Comparison of ENCODE assay signal across 8 cellular contexts in genomic region chr10:29811751-29812427, GRCh38.
DNase-seq lines count a peak whose midpoint lies in the region; ATAC-seq and TF ChIP-seq lines count a peak whose summit lies in the region.

No MANE protein-coding gene starts in this region.

- peak; percentile 71 for ATAC-seq in CD8-positive, alpha-beta T cell
- ATAC-seq in HG03196 (IDR thresholded peaks at IDR 0.05; ENCODE audit: unreplicated experiment) = no peak

- H3K36me3 Mint-ChIP-seq in CD8-positive, alpha-beta T cell = no peaks in the 10 kb centered on the region

- H3K4me2 ChIP-seq in OCI-LY7 (ENCODE audit: low read length) = no peak overlapping the region

- POLR2A ChIA-PET in CD8-positive, alpha-beta T cell (lab: Charles Lee) = no interaction called here
- POLR2A ChIA-PET in OCI-LY7 (lab: Charles Lee) = interaction anchor here (1.0 kb wide), 1 partner anchor 11 kb away, joined by 3 read pairs; no protein-coding TSS in a partner anchor

- H3K9me3 Mint-ChIP-seq in CD8-positive, alpha-beta T cell = no peaks in the 10 kb centered on the region

- no peaks in the 10 kb centered on the region for H3K4me1 ChIP-seq in CD8-positive, alpha-beta T cell (ENCODE audit: insufficient read depth, low read length)
- H3K4me1 ChIP-seq in tibial artery = peaks cover 0 to 48% (median 21%) of the 10 kb centered on the region in 4 donors
- no peaks in the 10 kb centered on the region for H3K4me1 ChIP-seq in OCI-LY7 (ENCODE audit: insufficient read depth, low read length, poor library complexity, severe bottlenecking)

- BruUV-seq in OCI-LY7 (replicated peaks; lab: Mats Ljungman, UMichigan) = no TSS peak

- peak in 1 of 7 experiments; percentile 25 for DNase-seq in CD8-positive, alpha-beta T cell
- peak; percentile 64 for DNase-seq in NCI-H1092 treated with DMSO at 0.1 percent for 48 hours (lab: John Stamatoyannopoulos, UW)
- DNase-seq in brain microvascular endothelial cell = peak; percentile 58
- peak; percentile 87 for DNase-seq in kidney glomerular epithelial cell (lab: John Stamatoyannopoulos, UW)
- peak; percentile 69 to 84 for DNase-seq in tibial artery
- no peak for DNase-seq in NCI-H2227 treated with DMSO at 0.1 percent for 48 hours (lab: John Stamatoyannopoulos, UW)
- no peak for DNase-seq in OCI-LY7 (ENCODE audit: low spot score)

- H3K9me3 ChIP-seq in CD8-positive, alpha-beta T cell (ENCODE audit: low read length) = no peaks in the 10 kb centered on the region
- H3K9me3 ChIP-seq in tibial artery = no peaks in the 10 kb centered on the region
- H3K9me3 ChIP-seq in OCI-LY7 (ENCODE audit: low read length) = no peaks in the 10 kb centered on the region

- CTCF ChIA-PET in CD8-positive, alpha-beta T cell (lab: Charles Lee) = no interaction called here
- CTCF ChIA-PET in OCI-LY7 (lab: Charles Lee; ENCODE audit: unreplicated experiment) = no interaction called here

- H3K4me3 Mint-ChIP-seq in CD8-positive, alpha-beta T cell = no peak overlapping the region

- no peak overlapping the region for H3K4me3 ChIP-seq in CD8-positive, alpha-beta T cell (ENCODE audit: low read depth, low read length)
- H3K4me3 ChIP-seq in brain microvascular endothelial cell (ENCODE audit: low read depth, low read length) (no peak overlapping the region), tibial artery (peak overlapping the region in 1 of 2 donors; percentile 10), OCI-LY7 (ENCODE audit: low read depth, low read length, poor library complexity, severe bottlenecking) (no peak overlapping the region)

- intact Hi-C loops in CD8-positive, alpha-beta T cell (cut with DNase I, micrococcal nuclease) = no loop called here
- intact Hi-C loops in tibial artery (cut with DNase I; ENCODE audit: low total_unique reads) = no loop called here
- intact Hi-C loops in OCI-LY7 (cut with micrococcal nuclease; ENCODE audit: unreplicated experiment) = no loop called here

- H3K27ac ChIP-seq in CD8-positive, alpha-beta T cell (ENCODE audit: low read depth, low read length) = no peak overlapping the region
- H3K27ac ChIP-seq in brain microvascular endothelial cell (peak overlapping the region; percentile 36), tibial artery (peak overlapping the region; percentile 79 to 89), OCI-LY7 (ENCODE audit: low read depth, low read length, poor library complexity, severe bottlenecking) (no peak overlapping the region)

- H3K36me3 ChIP-seq in CD8-positive, alpha-beta T cell (ENCODE audit: insufficient read depth, low read length) = no peaks in the 10 kb centered on the region
- no peaks in the 10 kb centered on the region for H3K36me3 ChIP-seq in brain microvascular endothelial cell (replicated peaks)
- H3K36me3 ChIP-seq in tibial artery = no peaks in the 10 kb centered on the region
- H3K36me3 ChIP-seq in OCI-LY7 (ENCODE audit: insufficient read depth, low read length) = no peaks in the 10 kb centered on the region

- H2AFZ ChIP-seq in OCI-LY7 (ENCODE audit: low read length) = no peak overlapping the region

- no peak for TF ChIP-seq CTCF in CD8-positive, alpha-beta T cell (IDR thresholded peaks at IDR 0.05)
- no peak for TF ChIP-seq CTCF in brain microvascular endothelial cell (IDR thresholded peaks at IDR 0.05; ENCODE audit: low read depth, low read length, missing control alignments)
- no peak for TF ChIP-seq CTCF in tibial artery (IDR thresholded peaks at IDR 0.05)
- TF ChIP-seq CTCF in OCI-LY7 (conservative IDR thresholded peaks at IDR 0.05; ENCODE audit: low read length) = no peak

- no peak overlapping the region for H3K27ac Mint-ChIP-seq in CD8-positive, alpha-beta T cell

- H4K20me1 ChIP-seq in OCI-LY7 (ENCODE audit: insufficient read depth, low read length) = no peaks in the 10 kb centered on the region

- peaks cover 11% of the 10 kb centered on the region for H3K4me1 Mint-ChIP-seq in CD8-positive, alpha-beta T cell (ENCODE audit: low read depth)

- no peaks in the 10 kb centered on the region for H3K27me3 ChIP-seq in CD8-positive, alpha-beta T cell (ENCODE audit: insufficient read depth, low read length)
- no peaks in the 10 kb centered on the region for H3K27me3 ChIP-seq in brain microvascular endothelial cell (replicated peaks)
- no peaks in the 10 kb centered on the region for H3K27me3 ChIP-seq in tibial artery

- in situ Hi-C loops in brain microvascular endothelial cell (cut with HindIII; ENCODE audit: low pct_ligation_motif_present, low sequenced_read_pairs) = no loop called here

- H3K79me2 ChIP-seq in OCI-LY7 (ENCODE audit: insufficient read depth, low read depth, low read length) = no peaks in the 10 kb centered on the region

- H3K27me3 Mint-ChIP-seq in CD8-positive, alpha-beta T cell (ENCODE audit: low read depth) = peaks cover 6% of the 10 kb centered on the region

- no peaks in the 10 kb centered on the region for H3K9me2 ChIP-seq in OCI-LY7 (ENCODE audit: insufficient read depth, low read length)

Comparison
In these comparisons a context has a peak if more than half of its experiments do, and no peak if none do; other contexts are left out.
1. DNase-seq: peak in NCI-H1092 treated with DMSO at 0.1 percent for 48 hours (single experiment), brain microvascular endothelial cell (single experiment), kidney glomerular epithelial cell (single experiment) and tibial artery (2 of 2); none in NCI-H2227 treated with DMSO at 0.1 percent for 48 hours (single experiment) and OCI-LY7 (single experiment).
2. H3K27ac ChIP-seq: peak in brain microvascular endothelial cell (single experiment) and tibial artery (2 of 2); none in CD8-positive, alpha-beta T cell (single experiment) and OCI-LY7 (single experiment).